In genomic region chr20:32628960-32629530, GRCh38 we compare ENCODE assay signal across 1 cellular context.
TF ChIP-seq lines count a peak whose summit lies in the region.

No MANE protein-coding gene starts in this region.

TF ChIP-seq in HepG2, 621 proteins besides CTCF, POLR2A, EP300 and RAD21 (continues in another document):
- no peak for TF ChIP-seq PCBP1 (IDR thresholded peaks at IDR 0.05; ENCODE audit: borderline replicate concordance, low read depth, low read length)
- no peak for TF ChIP-seq IKZF4 (CRISPR knock-in tag; IDR thresholded peaks at IDR 0.05; ENCODE audit: borderline replicate concordance, low read depth, not compliant biosample characterization)
- TF ChIP-seq MAF1 (CRISPR knock-in tag; IDR thresholded peaks at IDR 0.05; ENCODE audit: borderline replicate concordance) = no peak
- no peak for TF ChIP-seq HCFC1 (IDR thresholded peaks at IDR 0.05; ENCODE audit: low read depth, low read length)
- no peak for TF ChIP-seq ZC3H4 (CRISPR knock-in tag; IDR thresholded peaks at IDR 0.05; ENCODE audit: borderline replicate concordance)
- TF ChIP-seq STAT6 (CRISPR knock-in tag; IDR thresholded peaks at IDR 0.05; ENCODE audit: borderline replicate concordance) = no peak
- TF ChIP-seq ZNF740 (CRISPR knock-in tag; IDR thresholded peaks at IDR 0.05) = no peak
- peak; percentile 76 for TF ChIP-seq ZNF687 (CRISPR knock-in tag; IDR thresholded peaks at IDR 0.05)
- TF ChIP-seq KDM5A (IDR thresholded peaks at IDR 0.05; ENCODE audit: borderline replicate concordance, low read length) = no peak
- peak; percentile 38; the same call in 1 of the 2 replicates for TF ChIP-seq FOSL2 (CRISPR knock-in tag; IDR thresholded peaks at IDR 0.05)
- no peak for TF ChIP-seq SIX1 (CRISPR knock-in tag; IDR thresholded peaks at IDR 0.05; ENCODE audit: borderline replicate concordance)
- no peak for TF ChIP-seq MEIS1 (CRISPR knock-in tag; IDR thresholded peaks at IDR 0.05; ENCODE audit: borderline replicate concordance)
- no peak for TF ChIP-seq ZNF232 (CRISPR knock-in tag; IDR thresholded peaks at IDR 0.05; ENCODE audit: borderline replicate concordance)
- TF ChIP-seq BCL6 (CRISPR knock-in tag; IDR thresholded peaks at IDR 0.05) = 0 out of 2 replicates have a peak, but pooled peaks have one; percentile 7
- TF ChIP-seq AHR (CRISPR knock-in tag; IDR thresholded peaks at IDR 0.05) = no peak
- TF ChIP-seq MYC (CRISPR knock-in tag; IDR thresholded peaks at IDR 0.05; ENCODE audit: borderline replicate concordance) = no peak
- 0 out of 2 replicates have a peak, but pooled peaks have one; percentile 51 for TF ChIP-seq ZMAT3 (CRISPR knock-in tag; conservative IDR thresholded peaks at IDR 0.05)
- no peak for TF ChIP-seq ELF1 (CRISPR knock-in tag; IDR thresholded peaks at IDR 0.05)
- no peak for TF ChIP-seq ZNF616 (CRISPR knock-in tag; IDR thresholded peaks at IDR 0.05; ENCODE audit: low read depth)
- TF ChIP-seq ZIK1 (CRISPR knock-in tag; IDR thresholded peaks at IDR 0.05; ENCODE audit: borderline replicate concordance, low read depth) = no peak
- TF ChIP-seq MLLT10 (CRISPR knock-in tag; IDR thresholded peaks at IDR 0.05) = no peak
- no peak for TF ChIP-seq ZNF607 (CRISPR knock-in tag; IDR thresholded peaks at IDR 0.05; ENCODE audit: borderline replicate concordance)
- TF ChIP-seq ZFP82 (CRISPR knock-in tag; IDR thresholded peaks at IDR 0.05; ENCODE audit: borderline replicate concordance) = no peak
- no peak for TF ChIP-seq ZNF773 (CRISPR knock-in tag; IDR thresholded peaks at IDR 0.05; ENCODE audit: borderline replicate concordance)
- TF ChIP-seq MAX (IDR thresholded peaks at IDR 0.05) = peak; percentile 49; the same call in 1 of the 2 replicates
- TF ChIP-seq PAWR (CRISPR knock-in tag; IDR thresholded peaks at IDR 0.05; ENCODE audit: borderline replicate concordance) = no peak
- TF ChIP-seq SALL1 (CRISPR knock-in tag; IDR thresholded peaks at IDR 0.05) = peak; percentile 57
- TF ChIP-seq ASH2L (IDR thresholded peaks at IDR 0.05; ENCODE audit: insufficient read length, low read depth, low read length) = no peak
- peak; percentile 67 for TF ChIP-seq HNF4A (CRISPR knock-in tag; IDR thresholded peaks at IDR 0.05)
- TF ChIP-seq ZNF691 (CRISPR knock-in tag; IDR thresholded peaks at IDR 0.05; ENCODE audit: borderline replicate concordance, low read depth) = peak; percentile 20; the same call in 1 of the 2 replicates
- no peak for TF ChIP-seq ZNF510 (CRISPR knock-in tag; IDR thresholded peaks at IDR 0.05; ENCODE audit: low read depth)
- peak; percentile 61; the same call in 1 of the 2 replicates for TF ChIP-seq ARID4A (CRISPR knock-in tag; IDR thresholded peaks at IDR 0.05; ENCODE audit: borderline replicate concordance)
- no peak for TF ChIP-seq ZNF670 (CRISPR knock-in tag; IDR thresholded peaks at IDR 0.05; ENCODE audit: borderline replicate concordance)
- no peak for TF ChIP-seq TOE1 (CRISPR knock-in tag; IDR thresholded peaks at IDR 0.05)
- TF ChIP-seq SATB2 (CRISPR knock-in tag; IDR thresholded peaks at IDR 0.05) = no peak
- TF ChIP-seq CBX5 (CRISPR knock-in tag; IDR thresholded peaks at IDR 0.05; ENCODE audit: borderline replicate concordance) = 0 out of 2 replicates have a peak, but pooled peaks have one; percentile 49
- no peak for TF ChIP-seq ZFP37 (CRISPR knock-in tag; IDR thresholded peaks at IDR 0.05; ENCODE audit: borderline replicate concordance)
- no peak for TF ChIP-seq MXD4 (CRISPR knock-in tag; IDR thresholded peaks at IDR 0.05)
- TF ChIP-seq ZNF138 (CRISPR knock-in tag; IDR thresholded peaks at IDR 0.05; ENCODE audit: low read depth) = no peak
- TF ChIP-seq ZFX (CRISPR knock-in tag; IDR thresholded peaks at IDR 0.05; ENCODE audit: low read depth) = peak; percentile 61
- TF ChIP-seq ZBED4 (CRISPR knock-in tag; IDR thresholded peaks at IDR 0.05; ENCODE audit: borderline replicate concordance) = no peak
- no peak for TF ChIP-seq ZNF724P (CRISPR knock-in tag; IDR thresholded peaks at IDR 0.05; ENCODE audit: borderline replicate concordance)
